1 cellular context compared by ENCODE assay signal in the genomic region with DNA sequence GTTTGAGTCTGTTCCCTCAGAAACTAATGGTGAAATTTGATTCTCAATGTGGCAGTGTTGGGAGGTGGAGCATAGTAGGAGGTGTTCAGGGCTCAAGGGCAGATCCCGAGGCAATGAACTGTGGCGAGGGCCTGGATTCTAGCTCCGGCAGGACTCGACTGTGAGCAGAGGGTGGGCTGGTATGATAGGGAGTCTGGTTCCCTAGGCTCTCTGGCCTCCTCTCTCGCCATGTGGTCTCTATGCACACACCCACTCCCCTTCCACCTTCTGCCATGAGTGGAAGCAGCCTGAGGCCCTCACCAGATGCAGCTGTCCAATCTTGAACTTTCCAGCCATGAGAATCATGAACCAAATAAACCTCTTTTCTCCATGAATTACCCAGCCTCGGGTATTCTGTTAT.
TF ChIP-seq lines count a peak whose summit lies in the region.

No MANE protein-coding gene starts in this region.

TF ChIP-seq in HEK293T, 16 proteins besides CTCF, POLR2A, EP300 and RAD21 (continued from another document):
- TF ChIP-seq, protein P1, sequence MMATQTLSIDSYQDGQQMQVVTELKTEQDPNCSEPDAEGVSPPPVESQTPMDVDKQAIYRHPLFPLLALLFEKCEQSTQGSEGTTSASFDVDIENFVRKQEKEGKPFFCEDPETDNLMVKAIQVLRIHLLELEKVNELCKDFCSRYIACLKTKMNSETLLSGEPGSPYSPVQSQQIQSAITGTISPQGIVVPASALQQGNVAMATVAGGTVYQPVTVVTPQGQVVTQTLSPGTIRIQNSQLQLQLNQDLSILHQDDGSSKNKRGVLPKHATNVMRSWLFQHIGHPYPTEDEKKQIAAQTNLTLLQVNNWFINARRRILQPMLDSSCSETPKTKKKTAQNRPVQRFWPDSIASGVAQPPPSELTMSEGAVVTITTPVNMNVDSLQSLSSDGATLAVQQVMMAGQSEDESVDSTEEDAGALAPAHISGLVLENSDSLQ (IDR thresholded peaks at IDR 0.05) = no peak
- TF ChIP-seq TARDBP (IDR thresholded peaks at IDR 0.05) (no peak), SUZ12 (IDR thresholded peaks at IDR 0.05) (no peak), FOXA1 (IDR thresholded peaks at IDR 0.05) (no peak)
